ENCODE assay signal across 14 cellular contexts in the genomic region with DNA sequence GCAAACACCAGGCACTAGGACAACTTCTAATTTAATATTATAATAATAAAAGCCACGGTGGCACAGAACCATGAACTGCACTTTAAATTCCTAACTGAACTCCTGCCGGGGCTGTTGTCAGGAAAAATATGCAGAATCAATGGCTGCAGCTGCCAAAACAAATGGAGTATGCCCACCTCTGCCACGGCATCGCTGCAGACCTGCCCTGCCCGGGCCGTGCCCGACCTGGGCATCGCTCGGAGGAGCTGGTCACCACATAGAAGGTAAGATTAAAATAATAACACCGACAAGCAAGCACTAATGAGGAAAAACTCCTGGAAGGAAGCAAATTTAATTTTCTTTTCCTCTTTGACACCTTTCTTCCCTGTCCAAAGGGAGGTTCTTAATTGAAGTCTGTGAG.
"Had no signal": no experiment of that assay in that cellular context is flagged by ENCODE, and none has a peak within 500 bp of the region (broad histone marks: within the 10 kb centered on the region; RNA-seq: fewer than 3 reads in every experiment).

No MANE protein-coding gene starts in this region.

- H3K27ac Mint-ChIP-seq: activated CD4-positive, alpha-beta T cell treated with anti-CD3 and anti-CD28 coated beads, Interleukin-2, amount 10 ng/mL, durations not matched to agents 24 days and 14 days; activated T-helper 2 cell treated with anti-CD3 and anti-CD28 coated beads, Interferon-gamma antibody, Interleukin-2, Interleukin-4, amounts not matched to agents 10 μg/mL and 5 μg/mL and 100 μg/mL, durations not matched to agents 14 hours and 24 hours and 36 hours had no signal

- H3K36me3 ChIP-seq: brain microvascular endothelial cell had no signal

- H3K27me3 ChIP-seq: brain microvascular endothelial cell, neutrophil, tibial nerve had no signal

- DNase-seq: activated CD4-positive, alpha-beta T cell treated with anti-CD3 and anti-CD28 coated beads, Interleukin-2, amount 10 ng/mL, durations not matched to agents 24 days and 14 days; activated naive CD4-positive, alpha-beta T cell treated with anti-CD3 and anti-CD28 coated beads, Interleukin-2, amount 50 U/mL, for 16 hours; activated T-cell treated with anti-CD3 and anti-CD28 coated beads for 4 hours; amniotic stem cell; brain microvascular endothelial cell; dermis blood vessel endothelial cell; hippocampal formation; naive thymus-derived CD4-positive, alpha-beta T cell; right cardiac atrium had no signal

- H3K4me1 Mint-ChIP-seq: activated CD4-positive, alpha-beta T cell treated with anti-CD3 and anti-CD28 coated beads, Interleukin-2, amount 10 ng/mL, durations not matched to agents 24 days and 14 days had no signal

- H3K4me2 ChIP-seq: smooth muscle cell had no signal

- H3K4me3 Mint-ChIP-seq: activated CD4-positive, alpha-beta T cell treated with anti-CD3 and anti-CD28 coated beads, Interleukin-2, amount 10 ng/mL, durations not matched to agents 24 days and 14 days; naive thymus-derived CD4-positive, alpha-beta T cell; WTC11 had no signal

- H3K27me3 Mint-ChIP-seq: activated CD4-positive, alpha-beta T cell treated with anti-CD3 and anti-CD28 coated beads, Interleukin-2, amount 10 ng/mL, durations not matched to agents 24 days and 14 days; naive thymus-derived CD4-positive, alpha-beta T cell had no signal

- H3K36me3 Mint-ChIP-seq: WTC11 had no signal

- ATAC-seq: naive thymus-derived CD4-positive, alpha-beta T cell; right cardiac atrium had no signal

- H3K9me3 ChIP-seq: neutrophil, tibial nerve had no signal

- H3K4me3 ChIP-seq: smooth muscle cell, tibial nerve had no signal

- H3K27ac ChIP-seq: brain microvascular endothelial cell, neutrophil, tibial nerve had no signal
